In genomic region chr16:68752602-68753001, GRCh38 we compare ENCODE assay signal across 8 cellular contexts. TPM values are rescaled to one million over a fixed set of nuclear protein-coding genes. Genes with fewer than 3 reads are reported as not detected.
DNase-seq lines count a peak whose midpoint lies in the region; ATAC-seq and TF ChIP-seq lines count a peak whose summit lies in the region.

No MANE protein-coding gene starts in this region.

- no peaks in the 10 kb centered on the region for H3K36me3 Mint-ChIP-seq in activated naive CD8-positive, alpha-beta T cell
- H3K36me3 Mint-ChIP-seq in progenitor cell of endocrine pancreas (ENCODE audit: insufficient read depth) = peaks cover 28% of the 10 kb centered on the region

- TF ChIP-seq POLR2A in vagina (IDR thresholded peaks at IDR 0.05) = no peak

- no peaks in the 10 kb centered on the region for H3K9me3 ChIP-seq in vagina

- no peaks in the 10 kb centered on the region for H3K27me3 ChIP-seq in vagina

- H3K9me3 Mint-ChIP-seq in activated naive CD8-positive, alpha-beta T cell (ENCODE audit: low read depth) = no peaks in the 10 kb centered on the region
- H3K9me3 Mint-ChIP-seq in progenitor cell of endocrine pancreas (ENCODE audit: low read depth) = no peaks in the 10 kb centered on the region

- H3K4me3 Mint-ChIP-seq in activated naive CD8-positive, alpha-beta T cell = no peak overlapping the region
- H3K4me3 Mint-ChIP-seq in progenitor cell of endocrine pancreas (ENCODE audit: low read depth) = no peak overlapping the region

- H3K27ac ChIP-seq in vagina = no peak overlapping the region

- H3K4me1 ChIP-seq in vagina = no peaks in the 10 kb centered on the region

- TF ChIP-seq CTCF in GM12865 (IDR thresholded peaks at IDR 0.05; ENCODE audit: insufficient read depth, low read depth, low read length, missing control alignments) (no peak), progenitor cell of endocrine pancreas (IDR thresholded peaks at IDR 0.05; ENCODE audit: unreplicated experiment) (no peak), vagina (IDR thresholded peaks at IDR 0.05) (no peak)

- H3K4me1 Mint-ChIP-seq in activated naive CD8-positive, alpha-beta T cell (ENCODE audit: low read depth) = peaks cover 32% of the 10 kb centered on the region
- peaks cover 45% of the 10 kb centered on the region for H3K4me1 Mint-ChIP-seq in progenitor cell of endocrine pancreas (ENCODE audit: low read depth)

- H3K4me3 ChIP-seq in GM12865 (ENCODE audit: low read depth, low read length) = no peak overlapping the region
- H3K4me3 ChIP-seq in vagina = no peak overlapping the region

- peak overlapping the region; percentile 82 for H3K27ac Mint-ChIP-seq in activated naive CD8-positive, alpha-beta T cell
- H3K27ac Mint-ChIP-seq in progenitor cell of endocrine pancreas = peak overlapping the region; percentile 83

- intact Hi-C loops in vagina (cut with DNase I) = no loop called here

- DNase-seq in GM12865 (ENCODE audit: low read depth) (peak; percentile 39), NCI-H69 (lab: John Stamatoyannopoulos, UW) (peak; percentile 48), progenitor cell of endocrine pancreas (ENCODE audit: low spot score, unreplicated experiment) (no peak), vagina (ENCODE audit: extremely low spot score in 2 of 2) (no peak), NCI-H128 (lab: John Stamatoyannopoulos, UW; ENCODE audit: unreplicated experiment) (no peak), globus pallidus (ENCODE audit: low spot score) (no peak)

- no peaks in the 10 kb centered on the region for H3K27me3 Mint-ChIP-seq in activated naive CD8-positive, alpha-beta T cell
- no peaks in the 10 kb centered on the region for H3K27me3 Mint-ChIP-seq in progenitor cell of endocrine pancreas

- no peak for ATAC-seq in GM21737 (IDR thresholded peaks at IDR 0.05; ENCODE audit: unreplicated experiment)

- no peaks in the 10 kb centered on the region for H3K36me3 ChIP-seq in vagina

RNA-seq across cellular contexts. Expression of gene CDH1, which starts 15.5 kb away (rescaled TPM):
- 545 and 586 TPM in 2 replicates for total RNA-seq in progenitor cell of endocrine pancreas
- 116 TPM for total RNA-seq in vagina

Comparison
In these comparisons a context has a peak if more than half of its experiments do, and no peak if none do; other contexts are left out.
1. DNase-seq: peak in GM12865 (single experiment) and NCI-H69 (single experiment); none in progenitor cell of endocrine pancreas (single experiment), vagina (0 of 2), NCI-H128 (single experiment) and globus pallidus (single experiment).